9 cellular contexts compared by ENCODE assay signal in the genomic region with DNA sequence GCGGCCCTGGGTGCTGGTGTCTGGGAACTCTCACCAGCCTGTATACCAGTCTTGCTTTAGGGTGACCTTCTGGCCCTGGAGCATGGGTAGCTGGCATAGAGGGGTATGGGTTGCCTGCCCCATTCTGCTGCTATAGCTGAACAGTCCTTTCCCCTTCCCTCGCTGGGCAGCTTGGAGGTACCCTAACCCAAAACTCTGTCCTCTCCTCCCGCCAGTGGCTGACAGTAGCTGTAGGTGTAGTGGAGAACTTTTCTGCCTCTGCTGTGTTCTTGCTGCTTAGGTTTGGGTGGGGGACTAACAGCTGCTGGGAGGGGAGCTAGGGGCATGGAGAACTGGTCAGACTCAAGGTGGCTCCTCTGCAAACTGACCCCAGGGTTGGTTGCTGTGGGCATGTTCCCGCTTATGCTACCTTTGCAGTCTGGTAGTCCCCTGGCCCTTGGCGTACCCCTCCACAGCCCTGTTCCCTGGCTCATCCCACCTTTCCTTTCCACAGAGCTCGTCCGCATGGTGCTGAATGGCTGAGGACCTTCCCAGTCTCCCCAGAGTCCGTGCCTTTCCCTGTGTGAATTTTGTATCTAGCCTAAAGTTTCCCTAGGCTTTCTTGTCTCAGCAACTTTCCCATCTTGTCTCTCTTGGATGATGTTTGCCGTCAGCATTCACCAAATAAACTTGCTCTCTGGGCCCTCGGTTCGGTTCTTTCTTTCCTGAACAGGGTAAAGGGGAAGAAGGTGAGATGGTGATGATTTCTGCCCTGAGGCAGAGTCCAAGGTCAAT. TPM values are rescaled to one million over a fixed set of nuclear protein-coding genes. Genes with fewer than 3 reads are reported as not detected.
A peak's percentile ranks its signal among the peaks of the same experiment; 100 is the strongest.
DNase-seq lines count a peak whose midpoint lies in the region; ATAC-seq, FAIRE-seq and TF ChIP-seq lines count a peak whose summit lies in the region.
"Had no signal": no experiment of that assay in that cellular context is flagged by ENCODE, and none has a peak within 500 bp of the region (broad histone marks: within the 10 kb centered on the region; RNA-seq: fewer than 3 reads in every experiment).

No MANE protein-coding gene starts in this region.

- H3K9me3 ChIP-seq in CD4-positive, CD25-positive, alpha-beta regulatory T cell (ENCODE audit: control insufficient read depth in 2 of 2, low read length in 2 of 2) = no peaks in the 10 kb centered on the region
- H3K9me3 ChIP-seq in OCI-LY1 (ENCODE audit: low read length) (no peaks in the 10 kb centered on the region), H1 (ENCODE audit: insufficient read depth in 2 of 2, low read depth in 1 of 2, low read length in 1 of 2) (no peaks in the 10 kb centered on the region), neuronal stem cell (replicated peaks in 1 of 2; ENCODE audit: control insufficient read depth in 2 of 2, insufficient read depth in 1 of 2, low read depth in 1 of 2, low read length in 2 of 2) (no peaks in the 10 kb centered on the region)

- H3K4me3 Mint-ChIP-seq in CD4-positive, CD25-positive, alpha-beta regulatory T cell = peak overlapping the region; percentile 92 to 100 (median 100)

- H2AK5ac ChIP-seq in H1 (ENCODE audit: low read depth, low read length) = no peak overlapping the region
- no peak overlapping the region for H2AK5ac ChIP-seq in neuronal stem cell (ENCODE audit: low read depth, low read length)

- peak overlapping the region; percentile 95 for H3K27ac ChIP-seq in CD4-positive, CD25-positive, alpha-beta regulatory T cell (ENCODE audit: insufficient read depth, low read length, poor library complexity, severe bottlenecking)
- H3K27ac ChIP-seq in OCI-LY1 (ENCODE audit: low read depth, low read length, poor library complexity, severe bottlenecking) = no peak overlapping the region
- no peak overlapping the region for H3K27ac ChIP-seq in H1 (ENCODE audit: low read depth, low read length)
- H3K27ac ChIP-seq in neuronal stem cell (replicated peaks; ENCODE audit: low read length) = peak overlapping the region; percentile 58

- no peak overlapping the region for H3K23ac ChIP-seq in H1 (ENCODE audit: insufficient read length)
- H3K23ac ChIP-seq in neuronal stem cell (ENCODE audit: low read depth, low read length, poor library complexity) = no peak overlapping the region

- DNase-seq in CD4-positive, CD25-positive, alpha-beta regulatory T cell = no peak
- DNase-seq in H1 (ENCODE audit: low read depth in 1 of 2, low spot score in 2 of 2) (no peak), neuronal stem cell (ENCODE audit: low spot score) (no peak), cerebellum (ENCODE audit: low spot score) (no peak)

- H3K18ac ChIP-seq in H1 (ENCODE audit: extremely low read depth, low read length) (no peak overlapping the region), neuronal stem cell (ENCODE audit: low read length) (no peak overlapping the region)

- H3K4ac ChIP-seq in H1 (replicated peaks; ENCODE audit: insufficient read length, low read depth, low read length) (no peak overlapping the region), neuronal stem cell (ENCODE audit: low read length) (no peak overlapping the region)

- no peak overlapping the region for H2BK5ac ChIP-seq in H1 (ENCODE audit: low read depth, low read length)
- no peak overlapping the region for H2BK5ac ChIP-seq in neuronal stem cell (ENCODE audit: low read length)

- H4K20me1 ChIP-seq in OCI-LY1 (ENCODE audit: insufficient read depth, low read length) (no peaks in the 10 kb centered on the region), H1 (replicated peaks in 1 of 2; ENCODE audit: control insufficient read depth in 1 of 2, insufficient read depth in 2 of 2, low read length in 2 of 2) (peaks cover 11 to 23% of the 10 kb centered on the region in 2 experiments)

- H3K4me2 ChIP-seq in OCI-LY1 (ENCODE audit: low read length) (peak overlapping the region; percentile 90), H1 (ENCODE audit: insufficient read depth in 1 of 2, low read depth in 2 of 2, low read length in 2 of 2) (peak overlapping the region; percentile 77 to 92; a peak in 2 of 4 replicates), neuronal stem cell (ENCODE audit: insufficient read depth, low read length, poor library complexity, severe bottlenecking) (peak overlapping the region; percentile 47)

- no peak for FAIRE-seq in H1 (lab: Jason Lieb, UNC)
- FAIRE-seq: GM18507 had no signal

- no peak overlapping the region for H3K14ac ChIP-seq in H1 (ENCODE audit: insufficient read length)
- no peak overlapping the region for H3K14ac ChIP-seq in neuronal stem cell (ENCODE audit: low read length)

- peaks cover 19% of the 10 kb centered on the region for H3K23me2 ChIP-seq in H1 (ENCODE audit: low read depth, low read length)

- peaks cover 0 to 58% (median 34%) of the 10 kb centered on the region in 4 donors for H3K4me1 Mint-ChIP-seq in CD4-positive, CD25-positive, alpha-beta regulatory T cell

- H2BK15ac ChIP-seq in H1 (ENCODE audit: low read length) (no peak overlapping the region), neuronal stem cell (ENCODE audit: low read length) (no peak overlapping the region)

- H4K91ac ChIP-seq in H1 (replicated peaks; ENCODE audit: insufficient read length, low read length) (no peak overlapping the region), neuronal stem cell (ENCODE audit: low read depth, low read length, poor library complexity) (no peak overlapping the region)

- H3K9ac ChIP-seq in OCI-LY1 (ENCODE audit: low read length) = peak overlapping the region; percentile 83; the same call in 1 of the 2 replicates
- no peak overlapping the region; a peak in 1 of 7 replicates for H3K9ac ChIP-seq in H1 (replicated peaks in 1 of 4; ENCODE audit: extremely low read depth in 1 of 4, low read depth in 3 of 4, low read length in 3 of 4)
- peak overlapping the region; percentile 18 for H3K9ac ChIP-seq in neuronal stem cell (ENCODE audit: low read depth, low read length, poor library complexity)

- no peaks in the 10 kb centered on the region for H3K27me3 ChIP-seq in CD4-positive, CD25-positive, alpha-beta regulatory T cell (ENCODE audit: control insufficient read depth, insufficient read depth, low read length)
- no peaks in the 10 kb centered on the region for H3K27me3 ChIP-seq in OCI-LY1 (ENCODE audit: insufficient read depth, low read length)
- no peaks in the 10 kb centered on the region for H3K27me3 ChIP-seq in H1 (replicated peaks in 1 of 4; ENCODE audit: control insufficient read depth in 3 of 4, extremely low read depth in 1 of 4, insufficient read depth in 3 of 4, low read length in 3 of 4)
- H3K27me3 ChIP-seq in neuronal stem cell (ENCODE audit: control insufficient read depth in 3 of 3, insufficient read depth in 3 of 3, low read depth in 1 of 3, low read length in 3 of 3) = no peaks in the 10 kb centered on the region

- peak overlapping the region; percentile 98 for H3K4me3 ChIP-seq in CD4-positive, CD25-positive, alpha-beta regulatory T cell (ENCODE audit: low read depth, low read length)
- peak overlapping the region; percentile 84 for H3K4me3 ChIP-seq in OCI-LY1 (ENCODE audit: low read depth, low read length, poor library complexity, severe bottlenecking)
- H3K4me3 ChIP-seq in H1 (ENCODE audit: extremely low read depth in 1 of 4, insufficient read depth in 2 of 4, low read depth in 3 of 4, low read length in 4 of 4) = peak overlapping the region in 2 of 4 experiments; percentile 14 to 91; a peak in 3 of 8 replicates
- peak overlapping the region in 1 of 2 donors; percentile 58 for H3K4me3 ChIP-seq in neuronal stem cell (ENCODE audit: low read length in 2 of 2)

- no peak overlapping the region for H4K5ac ChIP-seq in H1 (ENCODE audit: insufficient read length, low read depth, low read length)

- peaks cover 3% of the 10 kb centered on the region; the same call in 1 of the 2 replicates for H3K79me1 ChIP-seq in H1 (ENCODE audit: low read depth, low read length)
- H3K79me1 ChIP-seq in neuronal stem cell (ENCODE audit: low read depth, low read length) = peaks cover 3% of the 10 kb centered on the region

- no peaks in the 10 kb centered on the region for H3K9me3 Mint-ChIP-seq in CD4-positive, CD25-positive, alpha-beta regulatory T cell

- CTCF ChIA-PET in H1 (lab: Charles Lee; ENCODE audit: partially characterized antibody) = interaction anchor here (0.9 to 6.8 kb wide), 11 partner anchors 25 to 76 kb away, joined by 3 to 47 read pairs (median 5); partner anchors contain the start of genes ESYT1, RNF41, SMARCC2 and ZC3H10

- H4K8ac ChIP-seq in H1 (ENCODE audit: extremely low read depth, insufficient read depth, low read length) = no peak overlapping the region
- no peak overlapping the region for H4K8ac ChIP-seq in neuronal stem cell (ENCODE audit: low read depth, low read length)

- H2AFZ ChIP-seq in OCI-LY1 (ENCODE audit: low read length) (no peak overlapping the region), H1 (ENCODE audit: low read length) (no peak overlapping the region), neuronal stem cell (ENCODE audit: low read length) (no peak overlapping the region)

- no peak for TF ChIP-seq RAD21 in H1 (IDR thresholded peaks at IDR 0.05 in 1 of 2, conservative IDR thresholded peaks at IDR 0.05 in 1 of 2; ENCODE audit: low read depth in 2 of 2, low read length in 2 of 2)

- H3K4me1 ChIP-seq in CD4-positive, CD25-positive, alpha-beta regulatory T cell (ENCODE audit: control insufficient read depth, insufficient read depth, low read length, poor library complexity, severe bottlenecking) = peaks cover 46% of the 10 kb centered on the region
- peaks cover 41% of the 10 kb centered on the region for H3K4me1 ChIP-seq in OCI-LY1 (ENCODE audit: insufficient read depth, low read length, severe bottlenecking)
- H3K4me1 ChIP-seq in H1 (replicated peaks in 1 of 4; ENCODE audit: control insufficient read depth in 3 of 4, insufficient read depth in 4 of 4, low read length in 3 of 4) = peaks cover 3 to 33% (median 20%) of the 10 kb centered on the region in 4 experiments
- peaks cover 27 to 40% of the 10 kb centered on the region in 2 donors for H3K4me1 ChIP-seq in neuronal stem cell (ENCODE audit: control insufficient read depth in 2 of 2, insufficient read depth in 1 of 2, low read depth in 1 of 2, low read length in 2 of 2)

- no peaks in the 10 kb centered on the region for H3K27me3 Mint-ChIP-seq in CD4-positive, CD25-positive, alpha-beta regulatory T cell

- TF ChIP-seq EP300 in H1 (IDR thresholded peaks at IDR 0.05; ENCODE audit: borderline replicate concordance in 1 of 2, low read depth in 2 of 2, low read length in 2 of 2) = no peak

- peaks cover 30% of the 10 kb centered on the region for H3K36me3 Mint-ChIP-seq in CD4-positive, CD25-positive, alpha-beta regulatory T cell

- no peak for ATAC-seq in CD4-positive, CD25-positive, alpha-beta regulatory T cell (ENCODE audit: low read depth in 2 of 2)
- no peak for ATAC-seq in GM18502 (IDR thresholded peaks at IDR 0.05; ENCODE audit: poor library complexity, unreplicated experiment)
- ATAC-seq in HG03354 (IDR thresholded peaks at IDR 0.05; ENCODE audit: poor library complexity, severe bottlenecking, unreplicated experiment) = no peak
- no peak for ATAC-seq in GM21423 (IDR thresholded peaks at IDR 0.05; ENCODE audit: unreplicated experiment)

- POLR2A ChIA-PET in H1 (lab: Charles Lee; ENCODE audit: partially characterized antibody) = interaction anchor here (0.9 to 15.6 kb wide), 15 partner anchors 19 to 198 kb away, joined by 3 to 656 read pairs (median 6); partner anchors contain the start of genes CNPY2, PA2G4, RNF41 and SMARCC2

- TF ChIP-seq POLR2A in H1 (IDR thresholded peaks at IDR 0.05; ENCODE audit: control extremely low read depth in 1 of 2, low read depth in 2 of 2, low read length in 2 of 2) = peak; percentile 36 to 81

- peak overlapping the region; percentile 95 to 100 (median 98) for H3K27ac Mint-ChIP-seq in CD4-positive, CD25-positive, alpha-beta regulatory T cell

- no peaks in the 10 kb centered on the region for H3F3A ChIP-seq in OCI-LY1 (ENCODE audit: insufficient read depth, low read length)

- no peak overlapping the region for H2BK120ac ChIP-seq in H1 (replicated peaks; ENCODE audit: low read depth, low read length)
- H2BK120ac ChIP-seq in neuronal stem cell (ENCODE audit: low read depth, low read length) = no peak overlapping the region

- no peak overlapping the region for H3K56ac ChIP-seq in H1 (replicated peaks; ENCODE audit: insufficient read length, low read depth, low read length)

- H2BK12ac ChIP-seq in H1 (ENCODE audit: low read depth, low read length) (no peak overlapping the region), neuronal stem cell (ENCODE audit: low read length) (no peak overlapping the region)

- H3K79me2 ChIP-seq in OCI-LY1 (ENCODE audit: insufficient read depth, low read length) (peaks cover 13% of the 10 kb centered on the region), H1 (ENCODE audit: control insufficient read depth in 1 of 2, insufficient read depth in 2 of 2, low read length in 2 of 2) (peaks cover 3 to 25% of the 10 kb centered on the region in 2 experiments)

- 89% methylated on average over 11 of the region's 11 CpGs; no CpG with 5 or more reads in 1 of the 2 experiments for WGBS in H1 (ENCODE audit: extremely low coverage in 1 of 2, insufficient coverage in 1 of 2, insufficient read length in 1 of 2, insufficient replicate concordance in 2 of 2, low coverage in 1 of 2, low lambda C conversion rate in 2 of 2, missing lambda C conversion rate in 1 of 2), 2 experiments
- no CpG with 5 or more reads among the region's 11 CpGs for WGBS in neuronal stem cell (ENCODE audit: extremely low coverage in 2 of 2, insufficient read length in 2 of 2, insufficient replicate concordance in 1 of 2), 2 donors

- no peak overlapping the region for H2BK20ac ChIP-seq in H1 (ENCODE audit: low read length)

- no peak for TF ChIP-seq CTCF in OCI-LY1 (IDR thresholded peaks at IDR 0.05; ENCODE audit: low read length)
- no peak for TF ChIP-seq CTCF in H1 (IDR thresholded peaks at IDR 0.05; ENCODE audit: control extremely low read depth in 1 of 3, insufficient read depth in 1 of 3, low read depth in 1 of 3, low read length in 3 of 3)

- peaks cover 56% of the 10 kb centered on the region for H3K36me3 ChIP-seq in CD4-positive, CD25-positive, alpha-beta regulatory T cell (ENCODE audit: control insufficient read depth, insufficient read depth, low read length)
- H3K36me3 ChIP-seq in OCI-LY1 (ENCODE audit: insufficient read depth, low read length) (peaks cover 71% of the 10 kb centered on the region), H1 (ENCODE audit: control insufficient read depth in 2 of 4, insufficient read depth in 4 of 4, low read length in 3 of 4) (peaks cover 30 to 68% (median 52%) of the 10 kb centered on the region in 4 experiments), neuronal stem cell (replicated peaks in 1 of 2; ENCODE audit: control insufficient read depth in 2 of 2, insufficient read depth in 2 of 2, low read length in 2 of 2) (peaks cover 38 to 70% of the 10 kb centered on the region in 2 donors)

- no peaks in the 10 kb centered on the region for H3K9me2 ChIP-seq in OCI-LY1 (ENCODE audit: low read depth, low read length)

RNA-seq across cellular contexts. Expression of gene MYL6, which starts 2.9 kb away (rescaled TPM):
- total RNA-seq in CD4-positive, CD25-positive, alpha-beta regulatory T cell = 933 TPM
- 1,000 to 10,000 TPM; 2,559 to 3,471 (median 2,992) TPM for polyA plus RNA-seq in CD4-positive, CD25-positive, alpha-beta regulatory T cell
- total RNA-seq in H1 (2021; fragmentation: NEBNext Ultra II Directional; extraction: Animal tissue kit (Norgen Biotek cat#: 25700)) = 1,130 and 1,137 TPM in 2 replicates
- 1,664 and 2,279 TPM in 2 replicates for polyA plus RNA-seq in H1 (2011; rRNA removed)
- polyA plus RNA-seq in H1 (2011; cell fraction: cytosol; rRNA removed) = 2,537 TPM
- polyA plus RNA-seq in H1 (2011; cell fraction: nucleus; rRNA removed) = 757 TPM
- 1,613 to 1,753 TPM (median 1,678 TPM) in 4 replicates for polyA plus RNA-seq in H1 (2012, experiment 1 of 2)
- polyA plus RNA-seq in H1 (2012, experiment 2 of 2) = 2,029 TPM
- 1,115 TPM for polyA plus RNA-seq in H1 (2013, experiment 1 of 2)
- 1,167 TPM for polyA plus RNA-seq in H1 (2013, experiment 2 of 2)
- polyA minus RNA-seq in H1 (2011; rRNA and poly(A)+ RNA removed) = 392 and 510 TPM in 2 replicates
- polyA minus RNA-seq in H1 (2011; cell fraction: cytosol; rRNA and poly(A)+ RNA removed) = 263 TPM
- 608 TPM for polyA minus RNA-seq in H1 (2011; cell fraction: nucleus; rRNA and poly(A)+ RNA removed)
- 1,112 TPM for polyA plus RNA-seq in neuronal stem cell (2013, experiment 1 of 2)
- 1,108 TPM for polyA plus RNA-seq in neuronal stem cell (2013, experiment 2 of 2)
- total RNA-seq in cerebellum = 332 TPM

RNA-seq across cellular contexts. Expression of gene MYL6B, which starts 8.7 kb away (rescaled TPM):
- 8.8 TPM for total RNA-seq in CD4-positive, CD25-positive, alpha-beta regulatory T cell
- polyA plus RNA-seq in CD4-positive, CD25-positive, alpha-beta regulatory T cell = 10 to 100 TPM in 3 of 4 donors, 1 to 10 TPM in 1; 9.9 to 18.4 (median 11.3) TPM
- 162 and 163 TPM in 2 replicates for total RNA-seq in H1 (2021; fragmentation: NEBNext Ultra II Directional; extraction: Animal tissue kit (Norgen Biotek cat#: 25700))
- polyA plus RNA-seq in H1 (2011; rRNA removed) = 146 and 202 TPM in 2 replicates
- polyA plus RNA-seq in H1 (2011; cell fraction: cytosol; rRNA removed) = 203 TPM
- polyA plus RNA-seq in H1 (2011; cell fraction: nucleus; rRNA removed) = 101 TPM
- polyA plus RNA-seq in H1 (2012, experiment 1 of 2) = 157 to 234 TPM (median 189 TPM) in 4 replicates
- polyA plus RNA-seq in H1 (2012, experiment 2 of 2) = 181 TPM
- 142 TPM for polyA plus RNA-seq in H1 (2013, experiment 1 of 2)
- polyA plus RNA-seq in H1 (2013, experiment 2 of 2) = 154 TPM
- polyA minus RNA-seq in H1 (2011; rRNA and poly(A)+ RNA removed) = 25.3 and 42.8 TPM in 2 replicates
- polyA minus RNA-seq in H1 (2011; cell fraction: cytosol; rRNA and poly(A)+ RNA removed) = 43.2 TPM
- polyA minus RNA-seq in H1 (2011; cell fraction: nucleus; rRNA and poly(A)+ RNA removed) = 35.9 TPM
- 232 TPM for polyA plus RNA-seq in neuronal stem cell (2013, experiment 1 of 2)
- 230 TPM for polyA plus RNA-seq in neuronal stem cell (2013, experiment 2 of 2)
- total RNA-seq in cerebellum = 39.5 TPM

RNA-seq across cellular contexts. Expression of gene SMARCC2, which starts 28.2 kb away (rescaled TPM):
- 153 TPM for total RNA-seq in CD4-positive, CD25-positive, alpha-beta regulatory T cell
- polyA plus RNA-seq in CD4-positive, CD25-positive, alpha-beta regulatory T cell = 10 to 100 TPM; 46.3 to 64.1 (median 54.1) TPM
- total RNA-seq in H1 (2021; fragmentation: NEBNext Ultra II Directional; extraction: Animal tissue kit (Norgen Biotek cat#: 25700)) = 66.3 and 78.5 TPM in 2 replicates
- 33.9 and 40.5 TPM in 2 replicates for polyA plus RNA-seq in H1 (2011; rRNA removed)
- polyA plus RNA-seq in H1 (2011; cell fraction: cytosol; rRNA removed) = 51.0 TPM
- polyA plus RNA-seq in H1 (2011; cell fraction: nucleus; rRNA removed) = 228 TPM
- polyA plus RNA-seq in H1 (2012, experiment 1 of 2) = 57.2 to 72.0 TPM (median 67.2 TPM) in 4 replicates
- polyA plus RNA-seq in H1 (2012, experiment 2 of 2) = 14.3 TPM
- 52.9 TPM for polyA plus RNA-seq in H1 (2013, experiment 1 of 2)
- polyA plus RNA-seq in H1 (2013, experiment 2 of 2) = 49.6 TPM
- 78.3 and 80.3 TPM in 2 replicates for polyA minus RNA-seq in H1 (2011; rRNA and poly(A)+ RNA removed)
- 28.9 TPM for polyA minus RNA-seq in H1 (2011; cell fraction: cytosol; rRNA and poly(A)+ RNA removed)
- polyA minus RNA-seq in H1 (2011; cell fraction: nucleus; rRNA and poly(A)+ RNA removed) = 139 TPM
- 69.4 TPM for polyA plus RNA-seq in neuronal stem cell (2013, experiment 1 of 2)
- 66.2 TPM for polyA plus RNA-seq in neuronal stem cell (2013, experiment 2 of 2)
- 96.5 TPM for total RNA-seq in cerebellum

RNA-seq across cellular contexts. Expression of gene ESYT1, which starts 33.0 kb away (rescaled TPM):
- 190 TPM for total RNA-seq in CD4-positive, CD25-positive, alpha-beta regulatory T cell
- polyA plus RNA-seq in CD4-positive, CD25-positive, alpha-beta regulatory T cell = 100 to 1,000 TPM; 249 to 395 (median 333) TPM
- 85.1 and 86.9 TPM in 2 replicates for total RNA-seq in H1 (2021; fragmentation: NEBNext Ultra II Directional; extraction: Animal tissue kit (Norgen Biotek cat#: 25700))
- polyA plus RNA-seq in H1 (2011; rRNA removed) = 165 and 174 TPM in 2 replicates
- polyA plus RNA-seq in H1 (2011; cell fraction: cytosol; rRNA removed) = 109 TPM
- polyA plus RNA-seq in H1 (2011; cell fraction: nucleus; rRNA removed) = 167 TPM
- 58.5 to 85.3 TPM (median 79.3 TPM) in 4 replicates for polyA plus RNA-seq in H1 (2012, experiment 1 of 2)
- polyA plus RNA-seq in H1 (2012, experiment 2 of 2) = 88.6 TPM
- polyA plus RNA-seq in H1 (2013, experiment 1 of 2) = 133 TPM
- 120 TPM for polyA plus RNA-seq in H1 (2013, experiment 2 of 2)
- polyA minus RNA-seq in H1 (2011; rRNA and poly(A)+ RNA removed) = 180 and 199 TPM in 2 replicates
- polyA minus RNA-seq in H1 (2011; cell fraction: cytosol; rRNA and poly(A)+ RNA removed) = 107 TPM
- 81.1 TPM for polyA minus RNA-seq in H1 (2011; cell fraction: nucleus; rRNA and poly(A)+ RNA removed)
- 33.2 TPM for polyA plus RNA-seq in neuronal stem cell (2013, experiment 1 of 2)
- 33.3 TPM for polyA plus RNA-seq in neuronal stem cell (2013, experiment 2 of 2)
- total RNA-seq in cerebellum = 32.2 TPM

RNA-seq across cellular contexts. Expression of gene ZC3H10, which starts 43.0 kb away (rescaled TPM):
- 11.0 TPM for total RNA-seq in CD4-positive, CD25-positive, alpha-beta regulatory T cell
- 1 to 10 TPM; 1.7 to 3.7 (median 2.9) TPM for polyA plus RNA-seq in CD4-positive, CD25-positive, alpha-beta regulatory T cell
- 11.2 and 12.5 TPM in 2 replicates for total RNA-seq in H1 (2021; fragmentation: NEBNext Ultra II Directional; extraction: Animal tissue kit (Norgen Biotek cat#: 25700))
- 4.0 and 5.1 TPM in 2 replicates for polyA plus RNA-seq in H1 (2011; rRNA removed)
- polyA plus RNA-seq in H1 (2011; cell fraction: cytosol; rRNA removed) = 4.3 TPM
- polyA plus RNA-seq in H1 (2011; cell fraction: nucleus; rRNA removed) = 7.6 TPM
- polyA plus RNA-seq in H1 (2012, experiment 1 of 2) = 4.6 to 7.7 TPM (median 5.1 TPM) in 4 replicates
- polyA plus RNA-seq in H1 (2012, experiment 2 of 2) = 3.7 TPM
- 4.2 TPM for polyA plus RNA-seq in H1 (2013, experiment 1 of 2)
- polyA plus RNA-seq in H1 (2013, experiment 2 of 2) = 3.9 TPM
- 10.7 and 15.3 TPM in 2 replicates for polyA minus RNA-seq in H1 (2011; rRNA and poly(A)+ RNA removed)
- polyA minus RNA-seq in H1 (2011; cell fraction: cytosol; rRNA and poly(A)+ RNA removed) = 7.1 TPM
- polyA minus RNA-seq in H1 (2011; cell fraction: nucleus; rRNA and poly(A)+ RNA removed) = 34.0 TPM
- 3.9 TPM for polyA plus RNA-seq in neuronal stem cell (2013, experiment 1 of 2)
- 3.9 TPM for polyA plus RNA-seq in neuronal stem cell (2013, experiment 2 of 2)
- 9.4 TPM for total RNA-seq in cerebellum

Comparison
In these comparisons a context has a peak if more than half of its experiments do, and no peak if none do; other contexts are left out.
1. H3K27ac ChIP-seq: peak in CD4-positive, CD25-positive, alpha-beta regulatory T cell (single experiment) and neuronal stem cell (single experiment); none in OCI-LY1 (single experiment) and H1 (single experiment).
2. H3K9ac ChIP-seq: peak in OCI-LY1 (single experiment) and neuronal stem cell (single experiment); none in H1 (0 of 4).
3. Peak in every context shown above with its lines, with median percentiles within 50 percentile points of each other: H3K4me2 ChIP-seq.